In the genomic region with DNA sequence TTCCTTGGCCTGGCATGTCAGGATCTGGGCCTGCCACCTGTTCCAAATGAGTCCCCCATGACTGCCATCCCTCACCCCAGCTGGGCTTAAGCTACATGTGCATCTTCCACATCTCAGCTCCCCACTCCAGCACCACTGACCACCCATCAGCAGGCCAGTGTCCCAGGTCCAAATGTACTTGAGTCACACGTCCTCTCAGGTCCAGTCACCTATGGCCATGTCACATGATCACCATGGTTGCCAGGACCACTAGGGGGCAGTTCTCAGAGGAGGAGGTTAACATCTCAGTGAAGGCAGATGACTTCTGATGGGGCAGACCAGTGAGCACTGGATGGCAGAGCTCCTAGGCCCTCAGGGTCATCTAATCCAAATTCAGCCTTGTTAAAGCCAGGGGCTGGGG, we compare ENCODE assay signal across 11 cellular contexts. TPM values are rescaled to one million over a fixed set of nuclear protein-coding genes. Genes with fewer than 3 reads are reported as not detected.
DNase-seq lines count a peak whose midpoint lies in the region; ATAC-seq and TF ChIP-seq lines count a peak whose summit lies in the region.
"Had no signal": no experiment of that assay in that cellular context is flagged by ENCODE, and none has a peak within 500 bp of the region (broad histone marks: within the 10 kb centered on the region; RNA-seq: fewer than 3 reads in every experiment).

No MANE protein-coding gene starts in this region.

- no peaks in the 10 kb centered on the region for H4K20me1 ChIP-seq in DOHH2 (ENCODE audit: control insufficient read depth, insufficient read depth, low read depth, low read length)

- no peak overlapping the region for H3K27ac ChIP-seq in DOHH2 (ENCODE audit: low read depth, low read length)
- H3K27ac ChIP-seq: gastroesophageal sphincter had no signal

- no peaks in the 10 kb centered on the region for H3K79me2 ChIP-seq in DOHH2 (ENCODE audit: control insufficient read depth, low read length)

- intact Hi-C loops in sciatic nerve (cut with DNase I), result no loop called here

- no peak overlapping the region for H3K4me2 ChIP-seq in DOHH2 (ENCODE audit: low read length)

- H3F3A ChIP-seq in DOHH2 (ENCODE audit: control insufficient read depth, insufficient read depth), result no peaks in the 10 kb centered on the region

- no peaks in the 10 kb centered on the region for H3K36me3 ChIP-seq in DOHH2 (ENCODE audit: control insufficient read depth, low read length)
- H3K36me3 ChIP-seq: gastroesophageal sphincter had no signal

- ATAC-seq in GM21526 (IDR thresholded peaks at IDR 0.05; ENCODE audit: low FRiP score, unreplicated experiment) (no peak), sciatic nerve (no peak)
- ATAC-seq: gastroesophageal sphincter had no signal

- no peaks in the 10 kb centered on the region for H3K9me2 ChIP-seq in DOHH2 (replicated peaks; ENCODE audit: control insufficient read depth, low read length)

- H3K27me3 ChIP-seq in DOHH2 (ENCODE audit: control insufficient read depth, low read length), result no peaks in the 10 kb centered on the region

- DNase-seq in HFF-Myc (ENCODE audit: extremely low read depth, low read depth) (no peak), astrocyte of the cerebellum (ENCODE audit: low read depth) (no peak), kidney tubule cell (ENCODE audit: low spot score) (peak; percentile 15), sciatic nerve (ENCODE audit: low spot score) (no peak), nucleus accumbens (lab: John Stamatoyannopoulos, UW) (no peak)
- DNase-seq in activated CD4-positive, CD25-positive, alpha-beta regulatory T cell treated with anti-CD3 and anti-CD28 coated beads, Interleukin-2, amount 50 U/mL, for 72 hours, result no peak
- DNase-seq: GDM1, NCI-H1105 had no signal

- in situ Hi-C loops in astrocyte of the cerebellum (cut with HindIII; ENCODE audit: low sequenced_read_pairs), result loop anchor here (25.0 kb wide), 1 partner anchor 264 kb away; no protein-coding TSS in a partner anchor

- H3K4me3 ChIP-seq in DOHH2 (ENCODE audit: low read length) (no peak overlapping the region), HFF-Myc (replicated peaks; ENCODE audit: low read depth, low read length) (no peak overlapping the region), astrocyte of the cerebellum (ENCODE audit: low read depth, low read length) (no peak overlapping the region)
- H3K4me3 ChIP-seq: gastroesophageal sphincter had no signal

- TF ChIP-seq CTCF in DOHH2 (IDR thresholded peaks at IDR 0.05; ENCODE audit: low read depth, low read length, poor library complexity, severe bottlenecking), result peak; percentile 58
- TF ChIP-seq CTCF in HFF-Myc (IDR thresholded peaks at IDR 0.05; ENCODE audit: low read depth, low read length, missing control alignments), result peak; percentile 39
- TF ChIP-seq CTCF in astrocyte of the cerebellum (IDR thresholded peaks at IDR 0.05; ENCODE audit: low read depth, low read length, missing control alignments), result peak; percentile 13

- peaks cover 18% of the 10 kb centered on the region for H3K9me3 ChIP-seq in DOHH2 (ENCODE audit: control insufficient read depth, insufficient read depth, low read length)
- H3K9me3 ChIP-seq: gastroesophageal sphincter had no signal

- no peaks in the 10 kb centered on the region for H3K4me1 ChIP-seq in DOHH2 (ENCODE audit: control insufficient read depth, low read length)

RNA-seq across cellular contexts. Expression of gene WNT11, which starts 41.9 kb away (rescaled TPM):
- total RNA-seq in sciatic nerve, result 11.6 TPM
